Comparison of ENCODE assay signal across 24 cellular contexts in genomic region chr5:75869891-75870290, GRCh38.
"Had no signal": no experiment of that assay in that cellular context is flagged by ENCODE, and none has a peak within 500 bp of the region (broad histone marks: within the 10 kb centered on the region; RNA-seq: fewer than 3 reads in every experiment).

No MANE protein-coding gene starts in this region.

- ATAC-seq: activated naive CD4-positive, alpha-beta T cell treated with anti-CD3 and anti-CD28 coated beads, Interleukin-2, amount 50 U/mL, for 72 hours; activated naive CD8-positive, alpha-beta T cell treated with anti-CD3 and anti-CD28 coated beads, Interleukin-2, amount 50 U/mL, for 24 hours; activated T-cell treated with anti-CD3 and anti-CD28 coated beads, Interleukin-2, amount 50 U/mL, for 4 hours; body of pancreas; K562 had no signal

- H3K36me3 ChIP-seq: ascending aorta, cardiac muscle cell, Peyer's patch had no signal

- H3K9me3 ChIP-seq: ascending aorta, body of pancreas, Peyer's patch had no signal

- DNase-seq: activated CD4-positive, alpha-beta memory T cell treated with anti-CD3 and anti-CD28 coated beads for 36 hours; activated CD4-positive, alpha-beta T cell treated with anti-CD3 and anti-CD28 coated beads, Interleukin-2, amount 10 ng/mL, durations not matched to agents 7 days and 5 days; activated CD4-positive, CD25-positive, alpha-beta regulatory T cell; activated CD8-positive, alpha-beta memory T cell treated with anti-CD3 and anti-CD28 coated beads for 24 hours; activated effector memory CD4-positive, alpha-beta T cell treated with anti-CD3 and anti-CD28 coated beads, Interleukin-2, amount 50 U/mL, for 16 hours; activated naive CD4-positive, alpha-beta T cell treated with Interleukin-2 at 50 U/mL for 16 hours; activated naive CD8-positive, alpha-beta T cell treated with anti-CD3 and anti-CD28 coated beads, Interleukin-2, amount 50 U/mL, for 24 hours; activated T-cell treated with anti-CD3 and anti-CD28 coated beads, Interleukin-2, amount 50 U/mL, for 4 hours; amniotic stem cell; body of pancreas; Karpas-422; NCI-H1105 treated with DMSO at 0.1 percent for 48 hours; NCI-H146; NCI-H1930; NCI-H446; NCI-H524; Peyer's patch; SHP77 treated with DMSO at 0.1 percent for 48 hours; T-helper 2 cell had no signal

- H3K4me3 ChIP-seq: ascending aorta, body of pancreas, cardiac muscle cell, K562, Peyer's patch had no signal

- FAIRE-seq: K562 had no signal

- H3K36me3 Mint-ChIP-seq: activated CD4-positive, alpha-beta memory T cell treated with anti-CD3 and anti-CD28 coated beads for 36 hours; activated naive CD4-positive, alpha-beta T cell treated with anti-CD3 and anti-CD28 coated beads, Interleukin-2, amount 50 U/mL, for 72 hours had no signal

- H3K4me1 ChIP-seq: ascending aorta, body of pancreas, Peyer's patch had no signal

- H3K4me1 Mint-ChIP-seq: activated CD4-positive, alpha-beta T cell treated with anti-CD3 and anti-CD28 coated beads, Interleukin-2, amount 10 ng/mL, durations not matched to agents 7 days and 5 days; activated naive CD8-positive, alpha-beta T cell treated with anti-CD3 and anti-CD28 coated beads, Interleukin-2, amount 50 U/mL, for 24 hours had no signal

- H3K9me3 Mint-ChIP-seq: activated CD4-positive, alpha-beta memory T cell treated with anti-CD3 and anti-CD28 coated beads for 36 hours; activated CD4-positive, alpha-beta T cell treated with anti-CD3 and anti-CD28 coated beads, Interleukin-2, amount 10 ng/mL, durations not matched to agents 7 days and 5 days; activated naive CD4-positive, alpha-beta T cell treated with anti-CD3 and anti-CD28 coated beads, Interleukin-2, amount 50 U/mL, for 72 hours; activated T-cell treated with anti-CD3 and anti-CD28 coated beads, Interleukin-2, amount 50 U/mL, for 4 hours had no signal

- H3K27me3 ChIP-seq: ascending aorta, body of pancreas, cardiac muscle cell, Peyer's patch had no signal

- H3K27ac ChIP-seq: ascending aorta, body of pancreas, cardiac muscle cell, Peyer's patch, VCaP had no signal

- H3K4me3 Mint-ChIP-seq: activated CD4-positive, alpha-beta memory T cell treated with anti-CD3 and anti-CD28 coated beads for 36 hours; activated CD4-positive, alpha-beta T cell treated with anti-CD3 and anti-CD28 coated beads, Interleukin-2, amount 10 ng/mL, durations not matched to agents 7 days and 5 days; activated naive CD8-positive, alpha-beta T cell treated with anti-CD3 and anti-CD28 coated beads, Interleukin-2, amount 50 U/mL, for 24 hours; activated T-cell treated with anti-CD3 and anti-CD28 coated beads, Interleukin-2, amount 50 U/mL, for 4 hours had no signal

- H3K27ac Mint-ChIP-seq: activated CD4-positive, alpha-beta memory T cell treated with anti-CD3 and anti-CD28 coated beads for 36 hours; activated CD4-positive, alpha-beta T cell treated with anti-CD3 and anti-CD28 coated beads, Interleukin-2, amount 10 ng/mL, durations not matched to agents 7 days and 5 days; activated naive CD4-positive, alpha-beta T cell treated with anti-CD3 and anti-CD28 coated beads, Interleukin-2, amount 50 U/mL, for 72 hours; activated naive CD8-positive, alpha-beta T cell treated with anti-CD3 and anti-CD28 coated beads, Interleukin-2, amount 50 U/mL, for 24 hours had no signal
